ENCODE assay signal across 18 cellular contexts in the genomic region with DNA sequence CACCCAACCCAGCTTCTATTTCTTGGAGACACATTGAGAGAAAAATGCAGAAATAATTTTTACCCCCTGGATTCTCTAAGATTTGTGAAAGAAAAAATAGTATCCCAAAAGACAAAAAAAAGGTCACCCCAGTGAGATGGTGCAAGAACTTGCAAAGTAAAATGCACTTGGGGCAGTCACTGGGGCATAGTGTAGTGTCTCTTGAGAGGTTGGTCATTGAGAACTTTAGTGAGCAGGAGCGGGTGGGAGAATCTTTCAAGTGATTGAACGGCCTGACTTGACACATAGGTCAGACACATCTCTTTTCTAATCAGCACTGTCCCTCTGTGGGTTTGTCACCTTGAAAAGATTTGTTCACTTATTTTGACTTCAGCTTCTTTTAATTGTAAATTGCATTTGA.
"Had no signal": no experiment of that assay in that cellular context is flagged by ENCODE, and none has a peak within 500 bp of the region (broad histone marks: within the 10 kb centered on the region; RNA-seq: fewer than 3 reads in every experiment).

No MANE protein-coding gene starts in this region.

- H3K27me3 Mint-ChIP-seq: activated naive CD4-positive, alpha-beta T cell treated with anti-CD3 and anti-CD28 coated beads, Interleukin-2, amount 50 U/mL, for 24 hours; stimulated activated memory B cell treated with anti-CD40 and anti-IgM and Interleukin-4, amounts not matched to agents 10 μg/mL and 1 μg/mL and 100 μg/mL, for 72 hours; T-cell had no signal

- H3K27ac Mint-ChIP-seq: activated naive CD4-positive, alpha-beta T cell treated with anti-CD3 and anti-CD28 coated beads, Interleukin-2, amount 50 U/mL, for 24 hours; stimulated activated memory B cell treated with anti-CD40 and anti-IgM and Interleukin-4, amounts not matched to agents 10 μg/mL and 1 μg/mL and 100 μg/mL, for 72 hours; T-cell had no signal

- H3K27ac ChIP-seq: cardiac muscle cell, esophagus squamous epithelium, neutrophil, sigmoid colon, spleen, thoracic aorta had no signal

- H3K4me2 ChIP-seq: SK-N-SH had no signal

- DNase-seq: activated CD4-positive, alpha-beta T cell treated with anti-CD3 and anti-CD28 coated beads, Interleukin-2, amount 50 U/mL, for 4 hours; activated CD4-positive, CD25-positive, alpha-beta regulatory T cell treated with anti-CD3 and anti-CD28 coated beads, Interleukin-2, amount 50 U/mL, for 72 hours; activated gamma-delta T cell; dermis blood vessel endothelial cell; effector memory CD4-positive, alpha-beta T cell; esophagus squamous epithelium; immature natural killer cell; left ventricle myocardium superior; sigmoid colon; SK-N-SH; spleen; stimulated activated CD4-positive, alpha-beta T cell treated with anti-CD3 and anti-CD28 coated beads, Interleukin-4, amount 100 ng/mL, for 4 hours; T-cell had no signal

- H3K4me3 Mint-ChIP-seq: stimulated activated memory B cell treated with anti-CD40 and anti-IgM and Interleukin-4, amounts not matched to agents 10 μg/mL and 1 μg/mL and 100 μg/mL, for 72 hours had no signal

- H3K4me3 ChIP-seq: cardiac muscle cell, esophagus squamous epithelium, sigmoid colon, spleen, thoracic aorta had no signal

- H3K27me3 ChIP-seq: cardiac muscle cell, esophagus squamous epithelium, neutrophil, sigmoid colon, spleen had no signal

- H3K9ac ChIP-seq: SK-N-SH had no signal

- ATAC-seq: left ventricle myocardium superior; stimulated activated memory B cell treated with anti-CD40 and anti-IgM and Interleukin-4, amounts not matched to agents 10 μg/mL and 1 μg/mL and 100 μg/mL, for 72 hours; T-cell had no signal

- H3K9me3 Mint-ChIP-seq: activated naive CD4-positive, alpha-beta T cell treated with anti-CD3 and anti-CD28 coated beads, Interleukin-2, amount 50 U/mL, for 24 hours; immature natural killer cell; stimulated activated memory B cell treated with anti-CD40 and anti-IgM and Interleukin-4, amounts not matched to agents 10 μg/mL and 1 μg/mL and 100 μg/mL, for 72 hours; T-cell had no signal

- H3K36me3 ChIP-seq: cardiac muscle cell, neutrophil, sigmoid colon, thoracic aorta had no signal

- H3K9me3 ChIP-seq: neutrophil, sigmoid colon, SK-N-SH, thoracic aorta had no signal
